ENCODE assay signal across 8 cellular contexts in genomic region chr1:117930173-117930447, GRCh38. TPM values are rescaled to one million over a fixed set of nuclear protein-coding genes. Genes with fewer than 3 reads are reported as not detected.
DNase-seq lines count a peak whose midpoint lies in the region; ATAC-seq and TF ChIP-seq lines count a peak whose summit lies in the region.

No MANE protein-coding gene starts in this region.

- in situ Hi-C loops in astrocyte of the spinal cord (cut with HindIII; ENCODE audit: low sequenced_read_pairs): no loop called here

- H3K27me3 Mint-ChIP-seq in memory B cell: no peaks in the 10 kb centered on the region

- H3K4me1 ChIP-seq in BE2C: no peaks in the 10 kb centered on the region

- H3K4me3 Mint-ChIP-seq in memory B cell: peak overlapping the region; percentile 89

- peaks cover 29% of the 10 kb centered on the region for H3K4me1 Mint-ChIP-seq in memory B cell

- H3K9me3 Mint-ChIP-seq in memory B cell: no peaks in the 10 kb centered on the region

- H3K36me3 ChIP-seq in BE2C: peaks cover 22% of the 10 kb centered on the region

- H3K4me3 ChIP-seq in BE2C (ENCODE audit: low read depth, low read length) (peak overlapping the region; percentile 99), astrocyte of the spinal cord (ENCODE audit: low read depth, low read length) (peak overlapping the region; percentile 71)

- no peak for DNase-seq in BE2C
- peak; percentile 1 for DNase-seq in astrocyte of the spinal cord (ENCODE audit: low read depth, low spot score)
- DNase-seq in memory B cell (ENCODE audit: low spot score in 2 of 2): no peak
- DNase-seq in mesenteric fat pad (ENCODE audit: low spot score): no peak
- no peak for DNase-seq in NCI-H510A treated with DMSO at 0.1 percent for 48 hours (lab: John Stamatoyannopoulos, UW)

- ATAC-seq in HG02885 (IDR thresholded peaks at IDR 0.05; ENCODE audit: poor library complexity, unreplicated experiment) (peak; percentile 2), memory B cell (ENCODE audit: low read depth) (no peak), GM18909 (IDR thresholded peaks at IDR 0.05; ENCODE audit: poor library complexity, unreplicated experiment) (no peak), HG03097 (IDR thresholded peaks at IDR 0.05; ENCODE audit: low FRiP score, unreplicated experiment) (no peak)

- peaks cover 10% of the 10 kb centered on the region for H3K36me3 Mint-ChIP-seq in memory B cell

- H3K27ac Mint-ChIP-seq in memory B cell: peak overlapping the region; percentile 97

- H3K27me3 ChIP-seq in BE2C: no peaks in the 10 kb centered on the region

- no peak for TF ChIP-seq CTCF in BE2C (IDR thresholded peaks at IDR 0.05; ENCODE audit: low read depth, low read length)
- TF ChIP-seq CTCF in astrocyte of the spinal cord (IDR thresholded peaks at IDR 0.05; ENCODE audit: low read depth, low read length): no peak

- no peaks in the 10 kb centered on the region for H3K9me3 ChIP-seq in BE2C

RNA-seq across cellular contexts. Expression of gene WDR3, which starts 0.6 kb away (rescaled TPM):
- polyA plus RNA-seq in BE2C (2012; ENCODE audit: insufficient read depth, insufficient read length, low read depth): 53.8 TPM
- 36.8 TPM for total RNA-seq in mesenteric fat pad

RNA-seq across cellular contexts. Expression of gene GDAP2, which starts 0.7 kb away (rescaled TPM):
- polyA plus RNA-seq in BE2C (2012; ENCODE audit: insufficient read depth, insufficient read length, low read depth): 7.6 TPM
- total RNA-seq in mesenteric fat pad: 31.5 TPM
